9 cellular contexts compared by ENCODE assay signal in genomic region chr4:89469930-89470375, GRCh38.
A peak's percentile ranks its signal among the peaks of the same experiment; 100 is the strongest.
DNase-seq lines count a peak whose midpoint lies in the region; FAIRE-seq and TF ChIP-seq lines count a peak whose summit lies in the region.
"Had no signal": no experiment of that assay in that cellular context is flagged by ENCODE, and none has a peak within 500 bp of the region (broad histone marks: within the 10 kb centered on the region; RNA-seq: fewer than 3 reads in every experiment).

No MANE protein-coding gene starts in this region.

- H2BK12ac ChIP-seq in mesenchymal stem cell (ENCODE audit: low read length in 2 of 2), result no peak overlapping the region

- no peak overlapping the region for H3K27ac Mint-ChIP-seq in astrocyte (ENCODE audit: unreplicated experiment)

- H3K27me3 Mint-ChIP-seq in astrocyte (ENCODE audit: low read depth, unreplicated experiment), result peaks cover 4% of the 10 kb centered on the region

- TF ChIP-seq CTCF in GM12865 (IDR thresholded peaks at IDR 0.05; ENCODE audit: insufficient read depth, low read depth, low read length, missing control alignments), result no peak
- no peak for TF ChIP-seq CTCF in MM.1S (IDR thresholded peaks at IDR 0.05; ENCODE audit: low read length)
- no peak for TF ChIP-seq CTCF in astrocyte (IDR thresholded peaks at IDR 0.05; ENCODE audit: insufficient read depth, low read depth, low read length)

- peak overlapping the region; percentile 20; the same call in 1 of the 2 replicates for H2AFZ ChIP-seq in MM.1S (ENCODE audit: low read length)
- peak overlapping the region; percentile 71 for H2AFZ ChIP-seq in astrocyte (ENCODE audit: low read depth, low read length)
- no peak overlapping the region for H2AFZ ChIP-seq in mesenchymal stem cell (ENCODE audit: low read depth, low read length)

- no peak overlapping the region for H4K8ac ChIP-seq in mesenchymal stem cell (ENCODE audit: low read length)

- no peak overlapping the region for H2BK5ac ChIP-seq in mesenchymal stem cell (ENCODE audit: low read depth, low read length, poor library complexity, severe bottlenecking)

- no peak overlapping the region for H3K14ac ChIP-seq in mesenchymal stem cell (ENCODE audit: low read length in 2 of 2)

- DNase-seq in GM12865 (ENCODE audit: low read depth) (peak; percentile 46), H4 (ENCODE audit: low spot score) (peak; percentile 94), MM.1S (peak; percentile 50), astrocyte (ENCODE audit: low read depth) (peak; percentile 96), mesenchymal stem cell (peak; percentile 92), NCI-H510A treated with DMSO at 0.1 percent for 48 hours (lab: John Stamatoyannopoulos, UW) (no peak), HuH-7.5 (ENCODE audit: low spot score) (no peak)
- no peak for DNase-seq in activated effector memory CD4-positive, alpha-beta T cell treated with anti-CD3 and anti-CD28 coated beads, Interleukin-2, amount 50 U/mL, for 16 hours

- WGBS in mesenchymal stem cell, result 1% methylated on average over 4 of the region's 5 CpGs

- no peak overlapping the region for H3K4me3 Mint-ChIP-seq in astrocyte (ENCODE audit: unreplicated experiment)

- peak overlapping the region; percentile 25 for H3K4me2 ChIP-seq in MM.1S (ENCODE audit: low read depth, low read length)
- H3K4me2 ChIP-seq in astrocyte (ENCODE audit: low read length), result peak overlapping the region; percentile 72
- H3K4me2 ChIP-seq in mesenchymal stem cell (ENCODE audit: low read length, poor library complexity, severe bottlenecking), result no peak overlapping the region

- H3F3A ChIP-seq in MM.1S (ENCODE audit: insufficient read depth, low read length), result no peaks in the 10 kb centered on the region

- peak overlapping the region in 1 of 2 experiments; percentile 43 for H3K18ac ChIP-seq in mesenchymal stem cell (ENCODE audit: low read depth in 1 of 2, low read length in 2 of 2)

- H3K27me3 ChIP-seq in MM.1S (replicated peaks; ENCODE audit: insufficient read depth, low read length), result no peaks in the 10 kb centered on the region
- no peaks in the 10 kb centered on the region for H3K27me3 ChIP-seq in astrocyte (ENCODE audit: insufficient read depth, low read length)
- H3K27me3 ChIP-seq in mesenchymal stem cell (ENCODE audit: control insufficient read depth in 1 of 2, insufficient read depth in 1 of 2, low read length in 2 of 2), result no peaks in the 10 kb centered on the region

- H4K20me1 ChIP-seq in MM.1S (ENCODE audit: insufficient read depth, low read length), result no peaks in the 10 kb centered on the region
- H4K20me1 ChIP-seq in astrocyte (ENCODE audit: insufficient read depth, low read length), result no peaks in the 10 kb centered on the region

- no peak overlapping the region for H3K4ac ChIP-seq in mesenchymal stem cell (ENCODE audit: low read depth in 1 of 2, low read length in 2 of 2)

- H2AK5ac ChIP-seq in mesenchymal stem cell (ENCODE audit: low read length, severe bottlenecking), result no peak overlapping the region

- no peak overlapping the region for H3K23ac ChIP-seq in mesenchymal stem cell (ENCODE audit: low read length in 2 of 2)

- H2BK15ac ChIP-seq in mesenchymal stem cell (ENCODE audit: low read depth, poor library complexity, severe bottlenecking), result no peak overlapping the region

- FAIRE-seq in astrocyte (lab: Jason Lieb, UNC), result peak; percentile 96

- H3K79me2 ChIP-seq in MM.1S (ENCODE audit: low read length) (no peaks in the 10 kb centered on the region), astrocyte (ENCODE audit: insufficient read depth, low read length) (no peaks in the 10 kb centered on the region)

- no peak overlapping the region for H3K9ac ChIP-seq in MM.1S (ENCODE audit: low read length)
- peak overlapping the region; percentile 37 for H3K9ac ChIP-seq in astrocyte (ENCODE audit: low read length)
- peak overlapping the region; percentile 76 for H3K9ac ChIP-seq in mesenchymal stem cell (ENCODE audit: low read length)

- H3K9me3 ChIP-seq in MM.1S (replicated peaks; ENCODE audit: insufficient read depth, low read length) (no peaks in the 10 kb centered on the region), astrocyte (ENCODE audit: insufficient read depth, low read depth, low read length) (no peaks in the 10 kb centered on the region), mesenchymal stem cell (ENCODE audit: control insufficient read depth, low read length) (no peaks in the 10 kb centered on the region)

- H3K9me3 Mint-ChIP-seq in astrocyte (ENCODE audit: unreplicated experiment), result no peaks in the 10 kb centered on the region

- H3K4me1 ChIP-seq in MM.1S (ENCODE audit: low read length) (0 out of 2 replicates have a peak, but pooled peaks cover 7% of the 10 kb centered on the region), astrocyte (ENCODE audit: insufficient read depth, low read length) (peaks cover 7% of the 10 kb centered on the region), mesenchymal stem cell (ENCODE audit: control insufficient read depth, insufficient read depth, low read depth, low read length) (no peaks in the 10 kb centered on the region)

- no peaks in the 10 kb centered on the region for H3K79me1 ChIP-seq in mesenchymal stem cell (replicated peaks; ENCODE audit: low read length, poor library complexity, severe bottlenecking)

- H3K4me3 ChIP-seq in GM12865 (ENCODE audit: low read depth, low read length) (no peak overlapping the region), MM.1S (ENCODE audit: low read length) (no peak overlapping the region), astrocyte (ENCODE audit: insufficient read depth, low read depth, low read length) (no peak overlapping the region), mesenchymal stem cell (ENCODE audit: insufficient read depth in 1 of 2, low read depth in 1 of 2, low read length in 2 of 2) (peak overlapping the region in 1 of 2 experiments; percentile 20)
- H3K4me3 ChIP-seq: skin epidermis had no signal

- no peak overlapping the region for H2BK120ac ChIP-seq in mesenchymal stem cell (ENCODE audit: low read depth, low read length)

- H3K27ac ChIP-seq in MM.1S (ENCODE audit: low read length) (peak overlapping the region; percentile 33; the same call in 1 of the 2 replicates), astrocyte (ENCODE audit: low read depth, low read length) (peak overlapping the region; percentile 63), mesenchymal stem cell (ENCODE audit: low read length, poor library complexity, severe bottlenecking) (peak overlapping the region; percentile 43)

- H3K4me1 Mint-ChIP-seq in astrocyte (ENCODE audit: low read depth, unreplicated experiment), result peaks cover 6% of the 10 kb centered on the region

- no peaks in the 10 kb centered on the region for H3K9me2 ChIP-seq in MM.1S (replicated peaks; ENCODE audit: insufficient read depth, low read length)

- H3K36me3 ChIP-seq in MM.1S (replicated peaks; ENCODE audit: insufficient read depth, low read length) (no peaks in the 10 kb centered on the region), astrocyte (ENCODE audit: insufficient read depth, low read length) (no peaks in the 10 kb centered on the region), mesenchymal stem cell (ENCODE audit: control insufficient read depth in 1 of 2, insufficient read depth in 2 of 2, low read depth in 1 of 2, low read length in 2 of 2) (no peaks in the 10 kb centered on the region)

- H3K36me3 Mint-ChIP-seq in astrocyte (ENCODE audit: low read depth, unreplicated experiment), result no peaks in the 10 kb centered on the region

- no peak overlapping the region for H4K91ac ChIP-seq in mesenchymal stem cell (ENCODE audit: low read length)

Comparison
In these comparisons a context has a peak if more than half of its experiments do, and no peak if none do; other contexts are left out.
1. DNase-seq: peak in GM12865 (single experiment), H4 (single experiment), MM.1S (single experiment), astrocyte (single experiment) and mesenchymal stem cell (single experiment); none in NCI-H510A treated with DMSO at 0.1 percent for 48 hours (single experiment), HuH-7.5 (single experiment) and activated effector memory CD4-positive, alpha-beta T cell treated with anti-CD3 and anti-CD28 coated beads, Interleukin-2, amount 50 U/mL, for 16 hours (single experiment).
2. Peak in every context shown above with its lines, with median percentiles within 50 percentile points of each other: H3K27ac ChIP-seq.